Comparison of ENCODE assay signal across 8 cellular contexts in genomic region chr17:81684442-81684911, GRCh38. TPM values are rescaled to one million over a fixed set of nuclear protein-coding genes. Genes with fewer than 3 reads are reported as not detected.
DNase-seq lines count a peak whose midpoint lies in the region; ATAC-seq and TF ChIP-seq lines count a peak whose summit lies in the region.

No MANE protein-coding gene starts in this region.

- ATAC-seq in T-helper 17 cell = no peak
- ATAC-seq in foreskin keratinocyte = peak; percentile 31
- ATAC-seq in GM19455 (IDR thresholded peaks at IDR 0.05; ENCODE audit: unreplicated experiment) = no peak

- H3K27me3 ChIP-seq in foreskin keratinocyte = no peaks in the 10 kb centered on the region

- H3K4me1 ChIP-seq in foreskin keratinocyte = peaks cover 6% of the 10 kb centered on the region

- peaks cover 2% of the 10 kb centered on the region for H3K27me3 Mint-ChIP-seq in activated CD4-positive, alpha-beta T cell treated with anti-CD3 and anti-CD28 coated beads, Interleukin-2, amount 10 ng/mL, durations not matched to agents 24 days and 14 days
- no peaks in the 10 kb centered on the region for H3K27me3 Mint-ChIP-seq in T-helper 17 cell

- peaks cover 22% of the 10 kb centered on the region for H3K4me1 Mint-ChIP-seq in activated CD4-positive, alpha-beta T cell treated with anti-CD3 and anti-CD28 coated beads, Interleukin-2, amount 10 ng/mL, durations not matched to agents 24 days and 14 days
- H3K4me1 Mint-ChIP-seq in T-helper 17 cell = peaks cover 20% of the 10 kb centered on the region

- no peaks in the 10 kb centered on the region for H3K9me3 Mint-ChIP-seq in activated CD4-positive, alpha-beta T cell treated with anti-CD3 and anti-CD28 coated beads, Interleukin-2, amount 10 ng/mL, durations not matched to agents 24 days and 14 days

- H3K36me3 Mint-ChIP-seq in activated CD4-positive, alpha-beta T cell treated with anti-CD3 and anti-CD28 coated beads, Interleukin-2, amount 10 ng/mL, durations not matched to agents 24 days and 14 days (ENCODE audit: low read depth) = peaks cover 49% of the 10 kb centered on the region
- H3K36me3 Mint-ChIP-seq in T-helper 17 cell (ENCODE audit: low read depth) = peaks cover 3% of the 10 kb centered on the region

- peak; percentile 70 for DNase-seq in activated CD4-positive, alpha-beta T cell treated with anti-CD3 and anti-CD28 coated beads, Interleukin-2, amount 10 ng/mL, durations not matched to agents 24 days and 14 days
- DNase-seq in activated CD4-positive, alpha-beta T cell treated with anti-CD3 and anti-CD28 coated beads for 4 hours = no peak
- no peak for DNase-seq in T-helper 17 cell
- DNase-seq in foreskin keratinocyte = peak; percentile 54 to 76
- DNase-seq in skeletal muscle cell (ENCODE audit: low read depth) = peak; percentile 60
- no peak for DNase-seq in RKO (ENCODE audit: low spot score)
- DNase-seq in NCI-H2029 treated with DMSO at 0.1 percent for 48 hours (lab: John Stamatoyannopoulos, UW) = no peak

- intact Hi-C loops in activated CD4-positive, alpha-beta T cell treated with anti-CD3 and anti-CD28 coated beads, Interleukin-2, amount 10 ng/mL, durations not matched to agents 24 days and 14 days (cut with micrococcal nuclease) = loop anchor here (1.0 kb wide), 1 partner anchor 19 kb away; the partner anchor contains the start of gene MRPL12

- peak overlapping the region; percentile 97 for H3K4me3 Mint-ChIP-seq in activated CD4-positive, alpha-beta T cell treated with anti-CD3 and anti-CD28 coated beads, Interleukin-2, amount 10 ng/mL, durations not matched to agents 24 days and 14 days
- H3K4me3 Mint-ChIP-seq in T-helper 17 cell = peak overlapping the region; percentile 87

- peak overlapping the region; percentile 97 for H3K4me3 ChIP-seq in skeletal muscle cell (ENCODE audit: low read depth, low read length)

- peak overlapping the region; percentile 79 for H3K27ac Mint-ChIP-seq in activated CD4-positive, alpha-beta T cell treated with anti-CD3 and anti-CD28 coated beads, Interleukin-2, amount 10 ng/mL, durations not matched to agents 24 days and 14 days
- peak overlapping the region; percentile 88 for H3K27ac Mint-ChIP-seq in T-helper 17 cell

- H3K9me3 ChIP-seq in T-helper 17 cell (ENCODE audit: control insufficient read depth, low read length, poor library complexity, severe bottlenecking) = no peaks in the 10 kb centered on the region

- H3K27ac ChIP-seq in foreskin keratinocyte = peak overlapping the region; percentile 88

- TF ChIP-seq CTCF in foreskin keratinocyte (conservative IDR thresholded peaks at IDR 0.05) = no peak

RNA-seq across cellular contexts. Expression of gene HGS, which starts 0.7 kb away (rescaled TPM):
- total RNA-seq in activated CD4-positive, alpha-beta T cell treated with anti-CD3 and anti-CD28 coated beads, Interleukin-2, amount 10 ng/mL, durations not matched to agents 24 days and 14 days = 136 and 137 TPM in 2 replicates
- total RNA-seq in T-helper 17 cell (100 to 1,000 TPM; 111 to 121 TPM), foreskin keratinocyte (123 and 136 TPM in 2 replicates)
- polyA plus RNA-seq in foreskin keratinocyte = 138 and 155 TPM in 2 replicates

RNA-seq across cellular contexts. Expression of gene ARL16, which starts 0.9 kb away (rescaled TPM):
- total RNA-seq in activated CD4-positive, alpha-beta T cell treated with anti-CD3 and anti-CD28 coated beads, Interleukin-2, amount 10 ng/mL, durations not matched to agents 24 days and 14 days = 34.9 and 37.6 TPM in 2 replicates
- 10 to 100 TPM; 10.5 to 34.0 TPM for total RNA-seq in T-helper 17 cell
- total RNA-seq in foreskin keratinocyte = 22.7 and 23.5 TPM in 2 replicates
- polyA plus RNA-seq in foreskin keratinocyte = 33.4 and 35.9 TPM in 2 replicates

RNA-seq across cellular contexts. Expression of gene CCDC137, which starts 17.9 kb away (rescaled TPM):
- 54.7 and 60.2 TPM in 2 replicates for total RNA-seq in activated CD4-positive, alpha-beta T cell treated with anti-CD3 and anti-CD28 coated beads, Interleukin-2, amount 10 ng/mL, durations not matched to agents 24 days and 14 days
- total RNA-seq in T-helper 17 cell = 10 to 100 TPM; 15.0 to 18.4 TPM
- 33.9 and 40.1 TPM in 2 replicates for total RNA-seq in foreskin keratinocyte
- 40.7 and 46.1 TPM in 2 replicates for polyA plus RNA-seq in foreskin keratinocyte

RNA-seq across cellular contexts. Expression of gene OXLD1, which starts 18.1 kb away (rescaled TPM):
- total RNA-seq in activated CD4-positive, alpha-beta T cell treated with anti-CD3 and anti-CD28 coated beads, Interleukin-2, amount 10 ng/mL, durations not matched to agents 24 days and 14 days = 52.8 and 57.8 TPM in 2 replicates
- 10 to 100 TPM; 32.8 to 34.4 TPM for total RNA-seq in T-helper 17 cell
- 27.7 and 29.9 TPM in 2 replicates for total RNA-seq in foreskin keratinocyte
- polyA plus RNA-seq in foreskin keratinocyte = 36.1 and 41.8 TPM in 2 replicates

RNA-seq across cellular contexts. Expression of gene MRPL12, which starts 18.7 kb away (rescaled TPM):
- 232 and 233 TPM in 2 replicates for total RNA-seq in activated CD4-positive, alpha-beta T cell treated with anti-CD3 and anti-CD28 coated beads, Interleukin-2, amount 10 ng/mL, durations not matched to agents 24 days and 14 days
- total RNA-seq in T-helper 17 cell = 10 to 100 TPM; 21.4 to 21.8 TPM
- 56.7 and 88.0 TPM in 2 replicates for total RNA-seq in foreskin keratinocyte
- 251 and 263 TPM in 2 replicates for polyA plus RNA-seq in foreskin keratinocyte

Comparison
In these comparisons a context has a peak if more than half of its experiments do, and no peak if none do; other contexts are left out.
1. DNase-seq: peak in activated CD4-positive, alpha-beta T cell treated with anti-CD3 and anti-CD28 coated beads, Interleukin-2, amount 10 ng/mL, durations not matched to agents 24 days and 14 days (single experiment), foreskin keratinocyte (2 of 2) and skeletal muscle cell (single experiment); none in activated CD4-positive, alpha-beta T cell treated with anti-CD3 and anti-CD28 coated beads for 4 hours (0 of 2), T-helper 17 cell (0 of 3), RKO (single experiment) and NCI-H2029 treated with DMSO at 0.1 percent for 48 hours (single experiment).